In genomic region chr1:5999711-6000443, GRCh38 we compare ENCODE assay signal across 26 cellular contexts. TPM values are rescaled to one million over a fixed set of nuclear protein-coding genes. Genes with fewer than 3 reads are reported as not detected.
A peak's percentile ranks its signal among the peaks of the same experiment; 100 is the strongest.
DNase-seq lines count a peak whose midpoint lies in the region; ATAC-seq and TF ChIP-seq lines count a peak whose summit lies in the region.
"Had no signal": no experiment of that assay in that cellular context is flagged by ENCODE, and none has a peak within 500 bp of the region (broad histone marks: within the 10 kb centered on the region; RNA-seq: fewer than 3 reads in every experiment).

No MANE protein-coding gene starts in this region.

- H3K4me3 ChIP-seq in right atrium auricular region (no peak overlapping the region), mucosa of descending colon (no peak overlapping the region)
- H3K4me3 ChIP-seq: body of pancreas, esophagus squamous epithelium, HAP-1, lung, psoas muscle, skin epidermis had no signal

- no peaks in the 10 kb centered on the region for H3K9me3 ChIP-seq in right atrium auricular region
- no peaks in the 10 kb centered on the region for H3K9me3 ChIP-seq in mucosa of descending colon
- H3K9me3 ChIP-seq: body of pancreas, esophagus squamous epithelium, HAP-1, psoas muscle had no signal

- no peaks in the 10 kb centered on the region for H3K27me3 ChIP-seq in right atrium auricular region

- DNase-seq in Right ventricle myocardium superior (peak; percentile 39), right atrium auricular region (ENCODE audit: low spot score) (no peak), chondrocyte (ENCODE audit: low spot score) (peak; percentile 86), mucosa of descending colon (peak in 2 of 3 donors; percentile 21 to 39), GM10248 (ENCODE audit: extremely low spot score) (no peak)
- DNase-seq: activated CD4-positive, alpha-beta T cell treated with anti-CD3 and anti-CD28 coated beads, Interleukin-2, amount 50 U/mL, for 1 hour; activated naive CD8-positive, alpha-beta T cell treated with anti-CD3 and anti-CD28 coated beads, Interleukin-2, amount 50 U/mL, for 24 hours; C1 segment of cervical spinal cord; Calu3; esophagus squamous epithelium; hypothalamus; NCI-H1694 treated with DMSO at 0.1 percent for 48 hours; RPMI8226; stimulated activated CD4-positive, alpha-beta T cell treated with anti-CD3 and anti-CD28 coated beads, Interleukin-2, amount 100 ng/mL, for 24 hours had no signal

- no peak for ATAC-seq in Right ventricle myocardium superior (ENCODE audit: poor library complexity)
- no peak for ATAC-seq in mucosa of descending colon
- ATAC-seq in HG02571 (IDR thresholded peaks at IDR 0.05; ENCODE audit: unreplicated experiment), result no peak
- no peak for ATAC-seq in HG03139 (IDR thresholded peaks at IDR 0.05; ENCODE audit: unreplicated experiment)
- ATAC-seq: activated naive CD8-positive, alpha-beta T cell treated with anti-CD3 and anti-CD28 coated beads, Interleukin-2, amount 50 U/mL, for 24 hours; body of pancreas; HepG2; psoas muscle; SK-N-SH treated with all-trans-retinoic acid at 6 μM for 48 hours had no signal

- H3K4me1 ChIP-seq in right atrium auricular region, result peaks cover 0 to 16% of the 10 kb centered on the region in 2 donors
- no peaks in the 10 kb centered on the region for H3K4me1 ChIP-seq in mucosa of descending colon (ENCODE audit: low read depth)
- H3K4me1 ChIP-seq: body of pancreas, esophagus squamous epithelium, psoas muscle had no signal

- TF ChIP-seq CTCF in right atrium auricular region (IDR thresholded peaks at IDR 0.05) (no peak), chondrocyte (IDR thresholded peaks at IDR 0.05) (no peak), mucosa of descending colon (IDR thresholded peaks at IDR 0.05) (no peak), GM10248 (IDR thresholded peaks at IDR 0.05; ENCODE audit: control extremely low read depth, extremely low read depth, low read depth, missing control alignments) (no peak)

- no peaks in the 10 kb centered on the region for H3K4me1 Mint-ChIP-seq in chondrocyte (ENCODE audit: low read depth)

- H3K27ac Mint-ChIP-seq in chondrocyte (ENCODE audit: unreplicated experiment), result no peak overlapping the region
- H3K27ac Mint-ChIP-seq: activated naive CD8-positive, alpha-beta T cell treated with anti-CD3 and anti-CD28 coated beads, Interleukin-2, amount 50 U/mL, for 24 hours; activated T-helper 2 cell treated with anti-CD3 and anti-CD28 coated beads, Interferon-gamma antibody, Interleukin-2, Interleukin-4, amounts not matched to agents 10 μg/mL and 5 μg/mL and 100 μg/mL, durations not matched to agents 14 hours and 24 hours and 36 hours had no signal

- H3K27ac ChIP-seq in right atrium auricular region, result no peak overlapping the region
- H3K27ac ChIP-seq in temporal lobe (ENCODE audit: low read depth, low read length), result peak overlapping the region; percentile 19
- H3K27ac ChIP-seq: body of pancreas, esophagus squamous epithelium, psoas muscle, skin epidermis, VCaP had no signal

- H3K36me3 ChIP-seq in right atrium auricular region, result no peaks in the 10 kb centered on the region
- H3K36me3 ChIP-seq in mucosa of descending colon (ENCODE audit: low read depth), result no peaks in the 10 kb centered on the region
- H3K36me3 ChIP-seq: esophagus squamous epithelium, HAP-1 had no signal

- intact Hi-C loops in Right ventricle myocardium superior (cut with DNase I), result no loop called here
- intact Hi-C loops in mucosa of descending colon (cut with DNase I, micrococcal nuclease), result no loop called here

- peaks cover 11% of the 10 kb centered on the region for H3K27me3 Mint-ChIP-seq in chondrocyte (ENCODE audit: low read depth)
- H3K27me3 Mint-ChIP-seq: activated naive CD8-positive, alpha-beta T cell treated with anti-CD3 and anti-CD28 coated beads, Interleukin-2, amount 50 U/mL, for 24 hours had no signal

- H3K36me3 Mint-ChIP-seq in chondrocyte (ENCODE audit: low read depth), result no peaks in the 10 kb centered on the region

- H3K9me3 Mint-ChIP-seq in chondrocyte (ENCODE audit: low read depth), result no peaks in the 10 kb centered on the region
- H3K9me3 Mint-ChIP-seq: activated naive CD8-positive, alpha-beta T cell treated with anti-CD3 and anti-CD28 coated beads, Interleukin-2, amount 50 U/mL, for 24 hours; activated T-helper 2 cell treated with anti-CD3 and anti-CD28 coated beads, Interferon-gamma antibody, Interleukin-2, Interleukin-4, amounts not matched to agents 10 μg/mL and 5 μg/mL and 100 μg/mL, durations not matched to agents 14 hours and 24 hours and 36 hours had no signal

- CTCF ChIA-PET in GM10248 (lab: Yijun Ruan, JAX), result no interaction called here

- POLR2A ChIA-PET in GM10248 (lab: Yijun Ruan, JAX), result no interaction called here

- no peak overlapping the region for H3K4me3 Mint-ChIP-seq in chondrocyte (ENCODE audit: unreplicated experiment)
- H3K4me3 Mint-ChIP-seq: activated naive CD8-positive, alpha-beta T cell treated with anti-CD3 and anti-CD28 coated beads, Interleukin-2, amount 50 U/mL, for 24 hours had no signal

RNA-seq across cellular contexts. Expression of gene NPHP4, which starts 7.7 kb away (rescaled TPM):
- total RNA-seq in Right ventricle myocardium superior (4.3 TPM), right atrium auricular region (1 to 10 TPM; 3.0 to 4.3 TPM), chondrocyte (7.6 to 11.9 TPM (median 8.7 TPM) in 3 replicates), mucosa of descending colon (10 to 100 TPM in 2 of 3 donors, 1 to 10 TPM in 1; 7.5 to 12.2 (median 10.3) TPM), temporal lobe (6.9 TPM)

RNA-seq across cellular contexts. Expression of gene KCNAB2, which starts 45.8 kb away (rescaled TPM):
- total RNA-seq in Right ventricle myocardium superior (21.2 TPM), right atrium auricular region (10 to 100 TPM in 1 of 2 donors, 1 to 10 TPM in 1; 9.3 to 14.3 TPM), chondrocyte (4.2 to 7.3 TPM (median 5.2 TPM) in 3 replicates), mucosa of descending colon (10 to 100 TPM in 2 of 3 donors, 1 to 10 TPM in 1; 6.9 to 15.7 (median 11.8) TPM), temporal lobe (9.1 TPM)

Comparison
In these comparisons a context has a peak if more than half of its experiments do, and no peak if none do; other contexts are left out.
1. DNase-seq: peak in Right ventricle myocardium superior (single experiment), chondrocyte (single experiment) and mucosa of descending colon (2 of 3); none in right atrium auricular region (single experiment) and GM10248 (single experiment).